In genomic region chr13:77143325-77143907, GRCh38 we compare ENCODE assay signal across 18 cellular contexts.
DNase-seq lines count a peak whose midpoint lies in the region; ATAC-seq and TF ChIP-seq lines count a peak whose summit lies in the region.
"Had no signal": no experiment of that assay in that cellular context is flagged by ENCODE, and none has a peak within 500 bp of the region (broad histone marks: within the 10 kb centered on the region; RNA-seq: fewer than 3 reads in every experiment).

No MANE protein-coding gene starts in this region.

- dilution Hi-C loops in mammary epithelial cell (cut with HindIII; ENCODE audit: low sequenced_read_pairs): no loop called here

- H3K4me2 ChIP-seq in mammary epithelial cell (ENCODE audit: insufficient read depth, low read depth, low read length): no peak overlapping the region

- H3K27me3 ChIP-seq in mammary epithelial cell (ENCODE audit: insufficient read depth, low read length): no peaks in the 10 kb centered on the region
- no peaks in the 10 kb centered on the region for H3K27me3 ChIP-seq in CD4-positive, alpha-beta T cell (ENCODE audit: control insufficient read depth, insufficient read depth, low read length)
- H3K27me3 ChIP-seq: colonic mucosa, heart right ventricle, spleen had no signal

- peaks cover 5% of the 10 kb centered on the region for H3K36me3 ChIP-seq in mammary epithelial cell (ENCODE audit: insufficient read depth, low read length)
- H3K36me3 ChIP-seq: colonic mucosa had no signal

- peaks cover 0 to 2% (median under 1%) of the 10 kb centered on the region in 4 donors for H3K4me1 Mint-ChIP-seq in naive thymus-derived CD8-positive, alpha-beta T cell
- H3K4me1 Mint-ChIP-seq in CD4-positive, alpha-beta T cell (ENCODE audit: low read depth): no peaks in the 10 kb centered on the region
- H3K4me1 Mint-ChIP-seq: activated CD4-positive, alpha-beta memory T cell treated with anti-CD3 and anti-CD28 coated beads, Interleukin-2, amount 10 ng/mL, durations not matched to agents 7 days and 5 days had no signal

- H3K27ac ChIP-seq in 22Rv1: peak overlapping the region; percentile 65
- no peak overlapping the region for H3K27ac ChIP-seq in mammary epithelial cell (ENCODE audit: insufficient read depth, low read depth, low read length)
- no peak overlapping the region for H3K27ac ChIP-seq in CD4-positive, alpha-beta T cell (ENCODE audit: low read depth, low read length)
- H3K27ac ChIP-seq: colonic mucosa, heart right ventricle, spleen had no signal

- no peak overlapping the region for H3K4me3 Mint-ChIP-seq in naive thymus-derived CD8-positive, alpha-beta T cell
- no peak overlapping the region for H3K4me3 Mint-ChIP-seq in CD4-positive, alpha-beta T cell
- H3K4me3 Mint-ChIP-seq: activated CD4-positive, alpha-beta memory T cell treated with anti-CD3 and anti-CD28 coated beads, Interleukin-2, amount 10 ng/mL, durations not matched to agents 7 days and 5 days; activated T-helper 1 cell treated with anti-CD3 and anti-CD28 coated beads, Interleukin-12 subunit alpha, Interleukin-12 subunit beta, Interleukin-2, Interleukin-4 antibody, amounts not matched to agents 30 ng/mL and 10 ng/mL and 1 ng/mL, durations not matched to agents 14 hours and 24 hours and 36 hours had no signal

- no peak overlapping the region for H3K27ac Mint-ChIP-seq in naive thymus-derived CD8-positive, alpha-beta T cell
- no peak overlapping the region for H3K27ac Mint-ChIP-seq in CD4-positive, alpha-beta T cell
- H3K27ac Mint-ChIP-seq: activated CD4-positive, alpha-beta memory T cell treated with anti-CD3 and anti-CD28 coated beads, Interleukin-2, amount 10 ng/mL, durations not matched to agents 7 days and 5 days had no signal

- in situ Hi-C loops in mammary epithelial cell (cut with MboI; ENCODE audit: low sequenced_read_pairs in 2 of 2): no loop called here

- no peaks in the 10 kb centered on the region for H3K27me3 Mint-ChIP-seq in naive thymus-derived CD8-positive, alpha-beta T cell
- H3K27me3 Mint-ChIP-seq in CD4-positive, alpha-beta T cell: no peaks in the 10 kb centered on the region
- H3K27me3 Mint-ChIP-seq: activated CD4-positive, alpha-beta memory T cell treated with anti-CD3 and anti-CD28 coated beads, Interleukin-2, amount 10 ng/mL, durations not matched to agents 7 days and 5 days had no signal

- intact Hi-C loops in mammary epithelial cell (cut with micrococcal nuclease): no loop called here
- intact Hi-C loops in left colon (cut with DNase I, micrococcal nuclease): no loop called here
- intact Hi-C loops in CD4-positive, alpha-beta T cell (cut with DNase I, micrococcal nuclease): no loop called here

- WGBS in mammary epithelial cell (ENCODE audit: low coverage, missing lambda C conversion rate): 100% methylated on average over 1 of the region's 1 CpG

- no TSS peak for BruUV-seq in mammary epithelial cell (replicated peaks; lab: Mats Ljungman, UMichigan)

- no peaks in the 10 kb centered on the region for H3K79me2 ChIP-seq in mammary epithelial cell (ENCODE audit: insufficient read depth, low read length)

- H2AFZ ChIP-seq in mammary epithelial cell (ENCODE audit: low read depth, low read length): no peak overlapping the region

- CTCF ChIA-PET in mammary epithelial cell (lab: Charles Lee; ENCODE audit: low non-redundant PET): no interaction called here
- CTCF ChIA-PET in CD4-positive, alpha-beta T cell (lab: Charles Lee): no interaction called here

- DNase-seq in HT-29 (ENCODE audit: low spot score) (peak; percentile 80), mammary epithelial cell (peak; percentile 73), left colon (no peak)
- no peak for DNase-seq in central memory CD4-positive, alpha-beta T cell
- DNase-seq in naive thymus-derived CD8-positive, alpha-beta T cell: no peak
- no peak for DNase-seq in CD4-positive, alpha-beta T cell
- DNase-seq: activated CD4-positive, alpha-beta memory T cell treated with anti-CD3 and anti-CD28 coated beads, Interleukin-2, amount 10 ng/mL, durations not matched to agents 7 days and 5 days; colonic mucosa; heart right ventricle; Kasumi-1; kidney glomerular epithelial cell; NCI-H2029; spleen; stimulated activated naive CD4-positive, alpha-beta T cell; SW 1271 had no signal

- H3K9me3 Mint-ChIP-seq in naive thymus-derived CD8-positive, alpha-beta T cell: no peaks in the 10 kb centered on the region
- no peaks in the 10 kb centered on the region for H3K9me3 Mint-ChIP-seq in CD4-positive, alpha-beta T cell
- H3K9me3 Mint-ChIP-seq: activated CD4-positive, alpha-beta memory T cell treated with anti-CD3 and anti-CD28 coated beads, Interleukin-2, amount 10 ng/mL, durations not matched to agents 7 days and 5 days; activated T-helper 1 cell treated with anti-CD3 and anti-CD28 coated beads, Interleukin-12 subunit alpha, Interleukin-12 subunit beta, Interleukin-2, Interleukin-4 antibody, amounts not matched to agents 30 ng/mL and 10 ng/mL and 1 ng/mL, durations not matched to agents 14 hours and 24 hours and 36 hours had no signal

- no peak overlapping the region for H3K9ac ChIP-seq in mammary epithelial cell (ENCODE audit: insufficient read depth, low read length)

- no peak for TF ChIP-seq CTCF in 22Rv1 (IDR thresholded peaks at IDR 0.05)
- TF ChIP-seq CTCF in mammary epithelial cell (conservative IDR thresholded peaks at IDR 0.05 in 1 of 2, IDR thresholded peaks at IDR 0.05 in 1 of 2; ENCODE audit: extremely low read depth in 1 of 2, insufficient read depth in 1 of 2, low read depth in 1 of 2, low read length in 2 of 2): no peak
- no peak for TF ChIP-seq CTCF in CD4-positive, alpha-beta T cell (IDR thresholded peaks at IDR 0.05)

- H3K4me1 ChIP-seq in mammary epithelial cell (ENCODE audit: insufficient read depth, low read length): no peaks in the 10 kb centered on the region
- H3K4me1 ChIP-seq: colonic mucosa, heart right ventricle, spleen had no signal

- no peaks in the 10 kb centered on the region for H4K20me1 ChIP-seq in mammary epithelial cell (ENCODE audit: insufficient read depth, low read length)

- H3K4me3 ChIP-seq in mammary epithelial cell (replicated peaks in 1 of 3; ENCODE audit: insufficient read depth in 1 of 3, low read depth in 2 of 3, low read length in 3 of 3): no peak overlapping the region
- H3K4me3 ChIP-seq: colonic mucosa, heart right ventricle, spleen had no signal

- no peaks in the 10 kb centered on the region for H3K9me3 ChIP-seq in mammary epithelial cell (replicated peaks; ENCODE audit: insufficient read depth, low read length)
- no peaks in the 10 kb centered on the region for H3K9me3 ChIP-seq in CD4-positive, alpha-beta T cell (ENCODE audit: control insufficient read depth, low read length)
- H3K9me3 ChIP-seq: colonic mucosa, heart right ventricle, spleen had no signal

- POLR2A ChIA-PET in naive thymus-derived CD8-positive, alpha-beta T cell (lab: Charles Lee): no interaction called here
- POLR2A ChIA-PET in CD4-positive, alpha-beta T cell (lab: Charles Lee): no interaction called here

- ATAC-seq in left colon (peak; percentile 78), HG02884 (IDR thresholded peaks at IDR 0.05; ENCODE audit: unreplicated experiment) (no peak)
- no peak for ATAC-seq in naive thymus-derived CD8-positive, alpha-beta T cell
- no peak for ATAC-seq in CD4-positive, alpha-beta T cell (ENCODE audit: poor library complexity)
- ATAC-seq: heart right ventricle had no signal

- peaks cover 11 to 90% (median 35%) of the 10 kb centered on the region in 3 donors for H3K36me3 Mint-ChIP-seq in naive thymus-derived CD8-positive, alpha-beta T cell
- peaks cover 94% of the 10 kb centered on the region for H3K36me3 Mint-ChIP-seq in CD4-positive, alpha-beta T cell (ENCODE audit: low read depth)

Comparison
In these comparisons a context has a peak if more than half of its experiments do, and no peak if none do; other contexts are left out.
1. DNase-seq: peak in HT-29 (single experiment) and mammary epithelial cell (single experiment); none in left colon (0 of 2), central memory CD4-positive, alpha-beta T cell (single experiment), naive thymus-derived CD8-positive, alpha-beta T cell (0 of 10) and CD4-positive, alpha-beta T cell (0 of 10).